23 cellular contexts compared by ENCODE assay signal in the genomic region with DNA sequence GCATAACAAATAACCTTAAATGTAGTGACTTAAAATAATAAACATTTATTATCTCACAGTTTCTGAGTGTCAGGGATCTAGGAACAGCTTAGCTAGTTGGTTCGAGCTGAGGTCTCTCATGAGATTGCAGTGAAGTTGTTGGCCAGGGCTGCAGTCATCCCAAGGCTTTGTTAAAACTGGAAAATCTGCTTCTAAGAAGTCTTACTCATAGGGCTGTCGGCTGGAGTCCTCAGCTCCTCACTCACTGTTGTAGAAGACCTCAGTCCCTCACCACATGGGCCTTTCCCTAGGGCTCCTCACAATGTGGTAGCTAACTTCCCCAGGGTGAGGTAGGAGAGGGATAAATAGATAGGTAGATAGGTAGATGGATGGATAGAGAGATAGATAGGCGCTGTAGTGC. TPM values are rescaled to one million over a fixed set of nuclear protein-coding genes. Genes with fewer than 3 reads are reported as not detected.
"Had no signal": no experiment of that assay in that cellular context is flagged by ENCODE, and none has a peak within 500 bp of the region (broad histone marks: within the 10 kb centered on the region; RNA-seq: fewer than 3 reads in every experiment).

No MANE protein-coding gene starts in this region.

- ATAC-seq: activated CD8-positive, alpha-beta memory T cell treated with anti-CD3 and anti-CD28 coated beads, Interleukin-2, amount 10 ng/mL, durations not matched to agents 7 days and 5 days; T-helper 17 cell had no signal

- H3K4me3 ChIP-seq: breast epithelium had no signal

- DNase-seq: activated B cell treated with CpG ODN at 0.5 μM for 24 hours; activated CD4-positive, alpha-beta T cell treated with anti-CD3 and anti-CD28 coated beads for 1 hour; activated CD4-positive, alpha-beta T cell treated with anti-CD3 and anti-CD28 coated beads, Interleukin-2, amount 10 ng/mL, durations not matched to agents 24 days and 14 days; activated CD4-positive, alpha-beta T cell treated with anti-CD3 and anti-CD28 coated beads, Interleukin-2, amount 50 U/mL, for 48 hours; activated CD8-positive, alpha-beta memory T cell treated with anti-CD3 and anti-CD28 coated beads, Interleukin-2, amount 10 ng/mL, durations not matched to agents 7 days and 5 days; activated effector memory CD4-positive, alpha-beta T cell treated with Interleukin-2 at 50 U/mL for 16 hours; activated naive CD4-positive, alpha-beta T cell; activated T-cell treated with anti-CD3 and anti-CD28 coated beads, Interleukin-2, amount 50 U/mL, for 24 hours; aorta; central memory CD4-positive, alpha-beta T cell; Kasumi-1; NCI-H1092; NCI-H1417; NCI-H1930; NCI-H2107; NCI-H2171 treated with DMSO at 0.1 percent for 48 hours; NCI-H226; SIG-M5; T-helper 17 cell; T-helper 9 cell had no signal

- H3K36me3 ChIP-seq: breast epithelium had no signal

- H3K27me3 ChIP-seq: breast epithelium had no signal

- H3K4me1 ChIP-seq: breast epithelium had no signal

- H3K27ac ChIP-seq: breast epithelium had no signal

- H3K9me3 ChIP-seq: breast epithelium had no signal

RNA-seq across cellular contexts. Expression of a gene that starts 20.8 kb away (rescaled TPM):
- total RNA-seq: activated B cell treated with CpG ODN at 0.5 μM for 24 hours; activated CD4-positive, alpha-beta T cell treated with anti-CD3 and anti-CD28 coated beads, Interleukin-2, amount 10 ng/mL, durations not matched to agents 24 days and 14 days; activated CD8-positive, alpha-beta memory T cell treated with anti-CD3 and anti-CD28 coated beads, Interleukin-2, amount 10 ng/mL, durations not matched to agents 7 days and 5 days; activated T-helper 1 cell treated with anti-CD3 and anti-CD28 coated beads, Interleukin-12 subunit alpha, Interleukin-12 subunit beta, Interleukin-2, Interleukin-4 antibody, amounts not matched to agents 30 ng/mL and 10 ng/mL and 1 ng/mL, durations not matched to agents 14 hours and 24 hours and 36 hours; aorta; NCI-H460; T-helper 17 cell had no signal
